Comparison of ENCODE assay signal across 9 cellular contexts in genomic region chr10:784759-785538, GRCh38.
DNase-seq lines count a peak whose midpoint lies in the region; FAIRE-seq and TF ChIP-seq lines count a peak whose summit lies in the region.
"Had no signal": no experiment of that assay in that cellular context is flagged by ENCODE, and none has a peak within 500 bp of the region (broad histone marks: within the 10 kb centered on the region; RNA-seq: fewer than 3 reads in every experiment).

No MANE protein-coding gene starts in this region.

- intact Hi-C loops in kidney (cut with DNase I): no loop called here

- H3K27ac ChIP-seq in brain microvascular endothelial cell (peak overlapping the region; percentile 27), kidney (ENCODE audit: low read depth in 2 of 2, low read length in 2 of 2) (no peak overlapping the region)

- DNase-seq in NCI-H2227 (lab: John Stamatoyannopoulos, UW; ENCODE audit: unreplicated experiment) (peak; percentile 43), NCI-H2227 treated with DMSO at 0.1 percent for 48 hours (lab: John Stamatoyannopoulos, UW) (no peak), SHP77 (lab: John Stamatoyannopoulos, UW) (peak; percentile 63 to 66), brain microvascular endothelial cell (peak; percentile 85), kidney (peak; percentile 85), immature natural killer cell (no peak)
- peak; percentile 54 to 61 for DNase-seq in stimulated activated CD4-positive, alpha-beta T cell treated with anti-CD3 and anti-CD28 coated beads, Interleukin-12 subunit alpha, Interleukin-12 subunit beta, amount 100 ng/mL, for 24 hours (ENCODE audit: low read depth in 2 of 2)
- no peak for DNase-seq in NK-92 treated with Interleukin-12 subunit alpha and Interleukin-12 subunit beta, amount 100 ng/mL, for 24 hours (lab: John Stamatoyannopoulos, UW)

- H3K4me3 ChIP-seq in brain microvascular endothelial cell (ENCODE audit: low read depth, low read length): peak overlapping the region; percentile 48
- peak overlapping the region in 1 of 2 donors; percentile 35 for H3K4me3 ChIP-seq in kidney (ENCODE audit: low read length in 2 of 2)

- peaks cover 0 to 14% of the 10 kb centered on the region in 2 donors for H3K4me1 ChIP-seq in kidney (ENCODE audit: control insufficient read depth in 1 of 2, insufficient read depth in 1 of 2, low read depth in 1 of 2, low read length in 2 of 2)

- no peak for FAIRE-seq in kidney (lab: Jason Lieb, UNC)
- FAIRE-seq: G401.6 had no signal

- peaks cover 0 to 21% (median 4%) of the 10 kb centered on the region in 3 donors for H3K27me3 Mint-ChIP-seq in immature natural killer cell (ENCODE audit: low read depth in 3 of 3)

- no peak overlapping the region for H3K9ac ChIP-seq in kidney (ENCODE audit: low read length in 2 of 2)

- H3K27ac Mint-ChIP-seq in immature natural killer cell: no peak overlapping the region

- TF ChIP-seq CTCF in brain microvascular endothelial cell (IDR thresholded peaks at IDR 0.05; ENCODE audit: low read depth, low read length, missing control alignments) (peak; percentile 61), kidney (IDR thresholded peaks at IDR 0.05; ENCODE audit: borderline replicate concordance, extremely low read depth, insufficient read depth) (no peak)

- no peak overlapping the region for H3K4me3 Mint-ChIP-seq in immature natural killer cell

- no peaks in the 10 kb centered on the region for H3K36me3 Mint-ChIP-seq in immature natural killer cell

- H3K4me1 Mint-ChIP-seq in immature natural killer cell: no peaks in the 10 kb centered on the region

- H3K9me3 Mint-ChIP-seq in immature natural killer cell: no peaks in the 10 kb centered on the region

- in situ Hi-C loops in brain microvascular endothelial cell (cut with HindIII; ENCODE audit: low pct_ligation_motif_present, low sequenced_read_pairs): no loop called here

- no peaks in the 10 kb centered on the region for H3K9me3 ChIP-seq in kidney (ENCODE audit: control insufficient read depth in 1 of 2, low read length in 2 of 2)

- no peaks in the 10 kb centered on the region for H3K27me3 ChIP-seq in brain microvascular endothelial cell (replicated peaks)

- H3K36me3 ChIP-seq in brain microvascular endothelial cell (replicated peaks): no peaks in the 10 kb centered on the region
- H3K36me3 ChIP-seq in kidney (ENCODE audit: control insufficient read depth in 1 of 2, insufficient read depth in 2 of 2, low read length in 2 of 2): no peaks in the 10 kb centered on the region

Comparison
In these comparisons a context has a peak if more than half of its experiments do, and no peak if none do; other contexts are left out.
1. DNase-seq: peak in NCI-H2227 (single experiment), SHP77 (2 of 2), brain microvascular endothelial cell (single experiment), kidney (single experiment) and stimulated activated CD4-positive, alpha-beta T cell treated with anti-CD3 and anti-CD28 coated beads, Interleukin-12 subunit alpha, Interleukin-12 subunit beta, amount 100 ng/mL, for 24 hours (2 of 2); none in NCI-H2227 treated with DMSO at 0.1 percent for 48 hours (single experiment), immature natural killer cell (0 of 3) and NK-92 treated with Interleukin-12 subunit alpha and Interleukin-12 subunit beta, amount 100 ng/mL, for 24 hours (single experiment).